13 cellular contexts compared by ENCODE assay signal in the genomic region with DNA sequence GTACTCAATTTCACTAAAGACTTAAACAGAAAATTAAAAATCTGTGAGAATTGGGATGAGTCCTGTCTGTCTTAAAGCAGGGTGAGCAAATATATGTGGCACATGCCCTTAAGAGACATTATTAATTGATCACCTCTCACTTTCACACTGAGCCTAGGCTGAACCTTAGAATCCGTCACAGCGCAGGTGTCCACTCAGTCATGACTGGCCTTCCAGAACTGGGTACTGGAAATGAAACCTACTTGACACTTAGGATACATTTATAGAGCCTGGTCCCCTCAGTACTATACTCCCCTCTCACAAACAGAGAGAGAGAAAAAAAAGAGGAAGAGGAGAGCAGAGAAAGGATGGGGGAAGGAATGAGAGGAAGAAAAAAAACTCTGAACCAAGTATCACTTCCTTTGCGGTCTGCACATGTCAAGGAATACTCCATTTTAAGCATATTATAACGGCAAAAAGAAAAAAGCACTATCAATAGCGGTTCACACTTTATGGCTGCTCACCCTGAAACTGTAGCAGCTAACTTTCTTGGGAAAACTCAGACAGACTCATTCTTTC.
DNase-seq lines count a peak whose midpoint lies in the region; ATAC-seq, FAIRE-seq and TF ChIP-seq lines count a peak whose summit lies in the region.
"Had no signal": no experiment of that assay in that cellular context is flagged by ENCODE, and none has a peak within 500 bp of the region (broad histone marks: within the 10 kb centered on the region; RNA-seq: fewer than 3 reads in every experiment).

No MANE protein-coding gene starts in this region.

- H3K4me2 ChIP-seq in OCI-LY3 (ENCODE audit: low read length): peak overlapping the region; percentile 83

- DNase-seq in GDM1 (lab: John Stamatoyannopoulos, UW): peak; percentile 36
- DNase-seq in central memory CD8-positive, alpha-beta T cell (ENCODE audit: low spot score in 2 of 2): no peak
- no peak for DNase-seq in CD1c-positive myeloid dendritic cell (ENCODE audit: extremely low spot score)
- no peak for DNase-seq in small intestine
- no peak for DNase-seq in stimulated activated CD4-positive, alpha-beta T cell treated with anti-CD3 and anti-CD28 coated beads, Interleukin-12 subunit alpha, Interleukin-12 subunit beta, amount 100 ng/mL, for 4 hours
- DNase-seq: activated CD8-positive, alpha-beta memory T cell treated with anti-CD3 and anti-CD28 coated beads for 24 hours; caudate nucleus; NCI-H2171; nucleus accumbens; sigmoid colon had no signal

- no peak overlapping the region for H3K27ac Mint-ChIP-seq in central memory CD8-positive, alpha-beta T cell (ENCODE audit: low read depth)

- H3K27me3 Mint-ChIP-seq in central memory CD8-positive, alpha-beta T cell: no peaks in the 10 kb centered on the region

- H3K4me3 ChIP-seq in OCI-LY3 (ENCODE audit: low read length) (peak overlapping the region; percentile 62), small intestine (ENCODE audit: low read depth in 1 of 2, low read length in 2 of 2) (no peak overlapping the region)
- H3K4me3 ChIP-seq: gastroesophageal sphincter, sigmoid colon had no signal

- peak overlapping the region; percentile 47 for H3K4me3 Mint-ChIP-seq in central memory CD8-positive, alpha-beta T cell

- H3K36me3 ChIP-seq in OCI-LY3 (replicated peaks; ENCODE audit: low read depth, low read length) (peaks cover 5% of the 10 kb centered on the region), small intestine (ENCODE audit: control insufficient read depth in 2 of 2, insufficient read depth in 2 of 2, low read length in 2 of 2) (no peaks in the 10 kb centered on the region)
- H3K36me3 ChIP-seq: gastroesophageal sphincter, sigmoid colon had no signal

- H3K4me1 Mint-ChIP-seq in central memory CD8-positive, alpha-beta T cell: peaks cover 13% of the 10 kb centered on the region

- no peak overlapping the region for H3K9ac ChIP-seq in OCI-LY3 (ENCODE audit: low read length)

- H3K27ac ChIP-seq in OCI-LY3 (ENCODE audit: low read length) (no peak overlapping the region; the same call in 1 of the 2 replicates), small intestine (ENCODE audit: low read depth in 1 of 2, low read length in 1 of 2) (no peak overlapping the region)
- H3K27ac ChIP-seq: gastroesophageal sphincter, sigmoid colon had no signal

- H3K27me3 ChIP-seq in OCI-LY3 (ENCODE audit: low read depth, low read length) (0 out of 2 replicates have a peak, but pooled peaks cover 3% of the 10 kb centered on the region), small intestine (ENCODE audit: control insufficient read depth in 2 of 2, insufficient read depth in 2 of 2, low read length in 2 of 2) (no peaks in the 10 kb centered on the region)
- H3K27me3 ChIP-seq: gastroesophageal sphincter, sigmoid colon had no signal

- no peak for TF ChIP-seq CTCF in OCI-LY3 (IDR thresholded peaks at IDR 0.05; ENCODE audit: low read depth, low read length)

- WGBS in small intestine, 3 donors: 81 to 87% (median 81%) methylated on average over 5 of the region's 5 CpGs

- H2AFZ ChIP-seq in OCI-LY3 (ENCODE audit: low read depth, low read length): no peak overlapping the region

- ATAC-seq in GM21717 (IDR thresholded peaks at IDR 0.05; ENCODE audit: unreplicated experiment): peak; percentile 62
- ATAC-seq in central memory CD8-positive, alpha-beta T cell (replicated peaks; ENCODE audit: extremely low read depth, poor library complexity, severe bottlenecking): no peak
- ATAC-seq: gastroesophageal sphincter had no signal

- H3K9me3 ChIP-seq in OCI-LY3 (ENCODE audit: insufficient read depth, low read length) (no peaks in the 10 kb centered on the region), small intestine (ENCODE audit: control insufficient read depth, low read depth) (no peaks in the 10 kb centered on the region)
- H3K9me3 ChIP-seq: gastroesophageal sphincter, sigmoid colon had no signal

- no peaks in the 10 kb centered on the region for H3K36me3 Mint-ChIP-seq in central memory CD8-positive, alpha-beta T cell (ENCODE audit: insufficient read depth)

- no peaks in the 10 kb centered on the region for H3K9me3 Mint-ChIP-seq in central memory CD8-positive, alpha-beta T cell

- H4K20me1 ChIP-seq in OCI-LY3 (ENCODE audit: insufficient read depth, low read length): no peaks in the 10 kb centered on the region

- H3K4me1 ChIP-seq in OCI-LY3 (ENCODE audit: low read length) (peaks cover 14% of the 10 kb centered on the region), small intestine (ENCODE audit: control insufficient read depth in 2 of 2, insufficient read depth in 1 of 2, low read depth in 1 of 2, low read length in 1 of 2) (no peaks in the 10 kb centered on the region)
- H3K4me1 ChIP-seq: gastroesophageal sphincter, sigmoid colon had no signal

- no peaks in the 10 kb centered on the region for H3K79me2 ChIP-seq in OCI-LY3 (ENCODE audit: low read length)

- no peak for FAIRE-seq in small intestine (lab: Jason Lieb, UNC)
